ENCODE assay signal across 8 cellular contexts in the genomic region with DNA sequence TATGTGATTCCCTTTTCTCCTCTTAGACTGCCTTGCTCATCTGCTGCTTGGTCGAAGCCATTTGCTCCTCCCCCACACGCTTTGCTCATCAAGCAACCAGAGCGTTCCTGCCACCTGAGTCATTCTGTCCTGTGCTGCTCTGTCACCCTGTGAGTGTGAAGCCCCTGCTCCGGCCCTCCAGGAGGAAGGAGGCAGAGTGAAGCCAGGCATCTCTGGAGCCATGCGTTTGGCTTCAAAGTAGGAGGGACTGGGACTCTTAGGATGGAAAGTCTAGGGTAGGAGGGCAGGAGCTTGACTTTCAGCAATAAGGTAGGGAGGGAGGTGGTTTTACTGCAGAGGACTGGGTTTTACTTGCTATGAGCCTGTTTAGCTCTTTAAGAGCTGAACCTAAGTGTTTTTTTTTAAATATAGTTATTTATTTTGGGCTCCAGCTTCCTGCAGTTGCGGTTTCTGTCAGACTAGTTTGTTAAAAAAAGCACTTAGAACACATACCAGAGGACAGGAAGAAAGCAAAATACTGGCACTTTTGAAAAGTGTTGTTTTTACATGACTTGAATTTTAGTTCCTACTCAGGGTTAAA.
DNase-seq lines count a peak whose midpoint lies in the region; ATAC-seq and TF ChIP-seq lines count a peak whose summit lies in the region.

No MANE protein-coding gene starts in this region.

- in situ Hi-C loops in HAP-1 (cut with MboI; ENCODE audit: low sequenced_read_pairs): no loop called here

- H3K4me1 ChIP-seq in muscle layer of duodenum (ENCODE audit: control insufficient read depth in 1 of 2, insufficient read depth in 2 of 2, low read length in 2 of 2): peaks cover 3 to 8% of the 10 kb centered on the region in 2 donors
- H3K4me1 ChIP-seq in HAP-1: no peaks in the 10 kb centered on the region

- no peak for TF ChIP-seq CTCF in coronary artery (IDR thresholded peaks at IDR 0.05)

- H3K27ac ChIP-seq in coronary artery (peak overlapping the region in 1 of 2 donors; percentile 12), muscle layer of duodenum (ENCODE audit: low read length) (peak overlapping the region; percentile 63)

- H3K36me3 Mint-ChIP-seq in stimulated activated memory B cell treated with anti-CD40 and anti-IgM and Interleukin-4, amounts not matched to agents 10 μg/mL and 1 μg/mL and 100 μg/mL, for 72 hours: no peaks in the 10 kb centered on the region

- H3K36me3 ChIP-seq in muscle layer of duodenum (ENCODE audit: control insufficient read depth in 1 of 2, insufficient read depth in 2 of 2, low read length in 2 of 2) (peaks cover 0 to 3% of the 10 kb centered on the region in 2 donors), HAP-1 (replicated peaks) (no peaks in the 10 kb centered on the region)

- DNase-seq in EL (peak; percentile 97), coronary artery (ENCODE audit: low spot score) (peak; percentile 73), HAP-1 (ENCODE audit: low spot score in 2 of 2) (no peak)
- DNase-seq in activated CD4-positive, alpha-beta T cell treated with anti-CD3 and anti-CD28 coated beads for 1 hour: peak; percentile 56

- H3K4me3 Mint-ChIP-seq in stimulated activated memory B cell treated with anti-CD40 and anti-IgM and Interleukin-4, amounts not matched to agents 10 μg/mL and 1 μg/mL and 100 μg/mL, for 72 hours: peak overlapping the region; percentile 85

- H3K27ac Mint-ChIP-seq in stimulated activated memory B cell treated with anti-CD40 and anti-IgM and Interleukin-4, amounts not matched to agents 10 μg/mL and 1 μg/mL and 100 μg/mL, for 72 hours: peak overlapping the region; percentile 86

- H3K9me3 ChIP-seq in muscle layer of duodenum (ENCODE audit: control insufficient read depth in 1 of 2, low read length in 2 of 2): no peaks in the 10 kb centered on the region
- H3K9me3 ChIP-seq in HAP-1: no peaks in the 10 kb centered on the region

- TF ChIP-seq RAD21 in Ishikawa (IDR thresholded peaks at IDR 0.05; ENCODE audit: low read depth): no peak

- no peaks in the 10 kb centered on the region for H3K27me3 Mint-ChIP-seq in stimulated activated memory B cell treated with anti-CD40 and anti-IgM and Interleukin-4, amounts not matched to agents 10 μg/mL and 1 μg/mL and 100 μg/mL, for 72 hours

- no peaks in the 10 kb centered on the region for H3K27me3 ChIP-seq in muscle layer of duodenum (ENCODE audit: low read depth, low read length)
- H3K27me3 ChIP-seq in HAP-1 (ENCODE audit: low read depth): no peaks in the 10 kb centered on the region

- TF ChIP-seq EP300 in Ishikawa (IDR thresholded peaks at IDR 0.05; ENCODE audit: borderline replicate concordance): no peak

- peaks cover 44% of the 10 kb centered on the region for H3K4me1 Mint-ChIP-seq in stimulated activated memory B cell treated with anti-CD40 and anti-IgM and Interleukin-4, amounts not matched to agents 10 μg/mL and 1 μg/mL and 100 μg/mL, for 72 hours

- ATAC-seq in GM21717 (IDR thresholded peaks at IDR 0.05; ENCODE audit: unreplicated experiment): peak; percentile 97
- ATAC-seq in stimulated activated memory B cell treated with anti-CD40 and anti-IgM and Interleukin-4, amounts not matched to agents 10 μg/mL and 1 μg/mL and 100 μg/mL, for 72 hours: peak; percentile 95

- H3K4me3 ChIP-seq in coronary artery (no peak overlapping the region), muscle layer of duodenum (ENCODE audit: low read depth in 1 of 2, low read length in 2 of 2) (no peak overlapping the region), HAP-1 (no peak overlapping the region)

- no peaks in the 10 kb centered on the region for H3K9me3 Mint-ChIP-seq in stimulated activated memory B cell treated with anti-CD40 and anti-IgM and Interleukin-4, amounts not matched to agents 10 μg/mL and 1 μg/mL and 100 μg/mL, for 72 hours

TF ChIP-seq in Ishikawa, 13 proteins besides CTCF, POLR2A, EP300 and RAD21:
- TF ChIP-seq, protein P1, sequence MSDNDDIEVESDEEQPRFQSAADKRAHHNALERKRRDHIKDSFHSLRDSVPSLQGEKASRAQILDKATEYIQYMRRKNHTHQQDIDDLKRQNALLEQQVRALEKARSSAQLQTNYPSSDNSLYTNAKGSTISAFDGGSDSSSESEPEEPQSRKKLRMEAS (IDR thresholded peaks at IDR 0.05): 0 out of 2 replicates have a peak, but pooled peaks have one; percentile 14
- no peak for TF ChIP-seq TEAD4 (IDR thresholded peaks at IDR 0.05)
TF ChIP-seq in Ishikawa: peak in this region for 1.

Comparison
In these comparisons a context has a peak if more than half of its experiments do, and no peak if none do; other contexts are left out.
1. DNase-seq: peak in EL (single experiment), activated CD4-positive, alpha-beta T cell treated with anti-CD3 and anti-CD28 coated beads for 1 hour (single experiment) and coronary artery (single experiment); none in HAP-1 (0 of 2).